ENCODE assay signal across 8 cellular contexts in genomic region chr10:80464557-80465466, GRCh38. TPM values are rescaled to one million over a fixed set of nuclear protein-coding genes. Genes with fewer than 3 reads are reported as not detected.
DNase-seq lines count a peak whose midpoint lies in the region; ATAC-seq and TF ChIP-seq lines count a peak whose summit lies in the region.

No MANE protein-coding gene starts in this region.

- H3K4me3 ChIP-seq in neuron (ENCODE audit: low read length) = peak overlapping the region; percentile 48

- peaks cover 5% of the 10 kb centered on the region for H3K36me3 ChIP-seq in neuron (ENCODE audit: insufficient read depth, low read length)

- peaks cover 44% of the 10 kb centered on the region for H3K36me3 Mint-ChIP-seq in T-helper 1 cell treated with Interleukin-12 subunit alpha and Interleukin-12 subunit beta and Interleukin-4 antibody, amounts not matched to agents 30 μg/mL and 1 μg/mL, for 36 hours (ENCODE audit: low read depth)
- peaks cover 10% of the 10 kb centered on the region for H3K36me3 Mint-ChIP-seq in T-helper 17 cell (ENCODE audit: low read depth)

- H3K4me1 Mint-ChIP-seq in T-helper 1 cell treated with Interleukin-12 subunit alpha and Interleukin-12 subunit beta and Interleukin-4 antibody, amounts not matched to agents 30 μg/mL and 1 μg/mL, for 36 hours (ENCODE audit: low read depth) = peaks cover 86% of the 10 kb centered on the region
- peaks cover 87% of the 10 kb centered on the region for H3K4me1 Mint-ChIP-seq in T-helper 17 cell

- H2AFZ ChIP-seq in neuron (ENCODE audit: low read depth, low read length) = no peak overlapping the region

- peak; percentile 12 for ATAC-seq in T-helper 17 cell
- ATAC-seq in foreskin keratinocyte = no peak

- H3K27me3 ChIP-seq in foreskin keratinocyte (no peaks in the 10 kb centered on the region), neuron (ENCODE audit: insufficient read depth, low read length) (no peaks in the 10 kb centered on the region)

- peak overlapping the region; percentile 85 for H3K27ac ChIP-seq in foreskin keratinocyte

- TF ChIP-seq CTCF in foreskin keratinocyte (conservative IDR thresholded peaks at IDR 0.05) (no peak), GM20000 (IDR thresholded peaks at IDR 0.05; ENCODE audit: extremely low read depth, missing control alignments) (no peak)

- H3K9me3 Mint-ChIP-seq in T-helper 1 cell treated with Interleukin-12 subunit alpha and Interleukin-12 subunit beta and Interleukin-4 antibody, amounts not matched to agents 30 μg/mL and 1 μg/mL, for 36 hours = no peaks in the 10 kb centered on the region

- H3K4me1 ChIP-seq in foreskin keratinocyte (peaks cover 56% of the 10 kb centered on the region), neuron (ENCODE audit: insufficient read depth, low read length) (peaks cover 87% of the 10 kb centered on the region)

- no peak for DNase-seq in T-helper 1 cell
- DNase-seq in T-helper 17 cell = no peak
- DNase-seq in foreskin keratinocyte = no peak
- DNase-seq in GM20000 (ENCODE audit: low spot score) = no peak
- no peak for DNase-seq in NCI-H187 treated with DMSO at 0.1 percent for 48 hours (lab: John Stamatoyannopoulos, UW)
- DNase-seq in NK-92 treated with Interleukin-12 subunit alpha and Interleukin-12 subunit beta, amount 100 ng/mL, for 24 hours (lab: John Stamatoyannopoulos, UW) = no peak

- peak overlapping the region; percentile 78 for H3K27ac Mint-ChIP-seq in T-helper 1 cell treated with Interleukin-12 subunit alpha and Interleukin-12 subunit beta and Interleukin-4 antibody, amounts not matched to agents 30 μg/mL and 1 μg/mL, for 36 hours
- peak overlapping the region; percentile 100 for H3K27ac Mint-ChIP-seq in T-helper 17 cell

- H3K9me3 ChIP-seq in T-helper 17 cell (ENCODE audit: control insufficient read depth, low read length, poor library complexity, severe bottlenecking) = no peaks in the 10 kb centered on the region
- H3K9me3 ChIP-seq in neuron (ENCODE audit: low read length) = no peaks in the 10 kb centered on the region

- H3K27me3 Mint-ChIP-seq in T-helper 1 cell treated with Interleukin-12 subunit alpha and Interleukin-12 subunit beta and Interleukin-4 antibody, amounts not matched to agents 30 μg/mL and 1 μg/mL, for 36 hours (ENCODE audit: low read depth) = no peaks in the 10 kb centered on the region
- no peaks in the 10 kb centered on the region for H3K27me3 Mint-ChIP-seq in T-helper 17 cell

- peak overlapping the region; percentile 76 for H3K4me3 Mint-ChIP-seq in T-helper 1 cell treated with Interleukin-12 subunit alpha and Interleukin-12 subunit beta and Interleukin-4 antibody, amounts not matched to agents 30 μg/mL and 1 μg/mL, for 36 hours
- peak overlapping the region; percentile 98 for H3K4me3 Mint-ChIP-seq in T-helper 17 cell

RNA-seq across cellular contexts. Expression of gene TSPAN14, which starts 10.7 kb away (rescaled TPM):
- total RNA-seq in T-helper 17 cell (100 to 1,000 TPM; 118 to 139 TPM), foreskin keratinocyte (105 and 139 TPM in 2 replicates)
- 76.4 and 110 TPM in 2 replicates for polyA plus RNA-seq in foreskin keratinocyte

RNA-seq across cellular contexts. Expression of gene PRXL2A, which starts 56.5 kb away (rescaled TPM):
- total RNA-seq in T-helper 17 cell (1 to 10 TPM in 1 of 2 donors, under 1 TPM in 1; 0.94 to 1.5 TPM), foreskin keratinocyte (39.8 and 53.7 TPM in 2 replicates)
- 35.0 and 58.5 TPM in 2 replicates for polyA plus RNA-seq in foreskin keratinocyte

Comparison
In these comparisons a context has a peak if more than half of its experiments do, and no peak if none do; other contexts are left out.
1. RNA of gene PRXL2A, which starts 56.5 kb away (total RNA-seq): 39.8 to 53.7 TPM in foreskin keratinocyte; 0.94 to 1.5 TPM in T-helper 17 cell; every median in the first group is over 10 times any median in the second.